1 cellular context compared by ENCODE assay signal in the genomic region with DNA sequence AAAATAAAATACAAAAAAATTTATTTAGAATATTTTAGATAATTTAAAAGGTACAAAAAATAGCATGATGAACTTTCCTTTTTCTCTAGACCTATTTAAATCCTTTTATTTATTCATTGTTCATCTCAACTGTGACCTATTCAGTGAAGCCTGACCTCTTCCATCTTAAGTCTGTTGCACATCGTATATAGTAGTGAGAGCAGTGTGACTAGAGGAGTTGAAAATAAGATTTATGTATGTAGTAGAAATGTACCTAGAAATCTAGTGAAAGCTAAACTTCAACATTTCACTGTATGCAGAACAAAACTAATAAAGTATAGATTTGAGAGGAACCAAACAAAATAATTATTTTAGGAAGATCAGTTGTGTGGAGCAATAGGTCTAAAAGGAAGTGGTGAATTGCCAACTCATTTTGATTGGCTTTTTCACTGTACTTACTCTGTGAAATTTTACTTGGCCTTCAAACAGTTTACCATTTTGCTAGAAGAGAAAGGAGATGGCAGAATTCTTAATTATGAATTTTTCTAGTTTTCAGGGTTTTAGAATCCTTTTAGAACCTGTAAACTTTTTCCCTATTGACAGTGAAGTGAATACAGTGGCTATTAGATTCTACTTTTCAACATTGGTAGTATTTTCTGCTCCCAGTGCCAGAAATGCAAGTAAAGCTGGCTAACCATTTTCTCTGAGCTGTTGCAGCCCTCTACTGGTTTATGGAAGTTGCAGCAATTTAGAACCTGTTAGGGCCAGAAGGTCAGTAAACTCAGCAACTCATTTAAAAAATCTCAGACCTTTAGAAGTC.
TF ChIP-seq lines count a peak whose summit lies in the region.

No MANE protein-coding gene starts in this region.

TF ChIP-seq in GM12878, 131 proteins besides CTCF, POLR2A, EP300 and RAD21:
- TF ChIP-seq ZNF207 (IDR thresholded peaks at IDR 0.05; ENCODE audit: borderline replicate concordance) (no peak), CBFB (IDR thresholded peaks at IDR 0.05; ENCODE audit: low read depth) (no peak), PAX8 (IDR thresholded peaks at IDR 0.05) (no peak), PML (IDR thresholded peaks at IDR 0.05; ENCODE audit: low read length) (0 out of 2 replicates have a peak, but pooled peaks have one; percentile 23), POU2F2 (IDR thresholded peaks at IDR 0.05; ENCODE audit: borderline replicate concordance, low read depth, low read length) (no peak), RCOR1 (conservative IDR thresholded peaks at IDR 0.05; ENCODE audit: low read depth, low read length) (no peak), YY1 (IDR thresholded peaks at IDR 0.05; ENCODE audit: low read depth, low read length) (no peak), RUNX3 (IDR thresholded peaks at IDR 0.05; ENCODE audit: low read length) (0 out of 2 replicates have a peak, but pooled peaks have one; percentile 12), NRF1 (conservative IDR thresholded peaks at IDR 0.05; ENCODE audit: low read depth, low read length) (no peak), CREM (IDR thresholded peaks at IDR 0.05; ENCODE audit: low read depth) (no peak), NBN (IDR thresholded peaks at IDR 0.05) (0 out of 2 replicates have a peak, but pooled peaks have one; percentile 50), NFIC (IDR thresholded peaks at IDR 0.05; ENCODE audit: low read depth, low read length) (0 out of 2 replicates have a peak, but pooled peaks have one; percentile 32), CBX5 (IDR thresholded peaks at IDR 0.05; ENCODE audit: low read depth) (0 out of 2 replicates have a peak, but pooled peaks have one; percentile 34), MTA2 (IDR thresholded peaks at IDR 0.05; ENCODE audit: low read depth) (no peak), BMI1 (IDR thresholded peaks at IDR 0.05; ENCODE audit: borderline replicate concordance) (no peak), SMC3 (IDR thresholded peaks at IDR 0.05; ENCODE audit: borderline replicate concordance, low read length) (peak; percentile 81; the same call in 1 of the 2 replicates), WRNIP1 (IDR thresholded peaks at IDR 0.05; ENCODE audit: borderline replicate concordance, low read depth, low read length) (no peak), CHD2 (IDR thresholded peaks at IDR 0.05; ENCODE audit: borderline replicate concordance, low read depth, low read length) (no peak), NR2F1 (conservative IDR thresholded peaks at IDR 0.05) (peak; percentile 80), HDGF (IDR thresholded peaks at IDR 0.05) (no peak), ZBED1 (IDR thresholded peaks at IDR 0.05; ENCODE audit: borderline replicate concordance) (0 out of 2 replicates have a peak, but pooled peaks have one; percentile 28), GATAD2B (conservative IDR thresholded peaks at IDR 0.05; ENCODE audit: low read depth) (no peak), CREB1 (IDR thresholded peaks at IDR 0.05; ENCODE audit: low read depth) (no peak), TARDBP (IDR thresholded peaks at IDR 0.05; ENCODE audit: borderline replicate concordance) (no peak), IRF4 (IDR thresholded peaks at IDR 0.05; ENCODE audit: low read depth, low read length) (peak; percentile 15; the same call in 1 of the 2 replicates), ZNF274 (IDR thresholded peaks at IDR 0.05; ENCODE audit: insufficient read depth, insufficient read length) (no peak), HDAC2 (IDR thresholded peaks at IDR 0.05) (no peak), SUPT20H (IDR thresholded peaks at IDR 0.05; ENCODE audit: borderline replicate concordance, control insufficient read depth, low read depth, low read length) (no peak), STAT3 (IDR thresholded peaks at IDR 0.05; ENCODE audit: low read depth, low read length) (no peak), ATF7 (IDR thresholded peaks at IDR 0.05; ENCODE audit: low read depth) (no peak), NFXL1 (IDR thresholded peaks at IDR 0.05; ENCODE audit: borderline replicate concordance) (no peak), RB1 (IDR thresholded peaks at IDR 0.05; ENCODE audit: borderline replicate concordance) (no peak), ZZZ3 (IDR thresholded peaks at IDR 0.05; ENCODE audit: control insufficient read depth, insufficient read length, low read depth) (no peak), CEBPB (IDR thresholded peaks at IDR 0.05; ENCODE audit: borderline replicate concordance in 1 of 2, low read depth in 2 of 2, low read length in 2 of 2) (no peak), SMARCA5 (IDR thresholded peaks at IDR 0.05) (0 out of 2 replicates have a peak, but pooled peaks have one; percentile 47), SPI1 (IDR thresholded peaks at IDR 0.05; ENCODE audit: borderline replicate concordance, insufficient read depth, low read depth, low read length) (peak; percentile 23; the same call in 1 of the 2 replicates), FOXM1 (IDR thresholded peaks at IDR 0.05; ENCODE audit: low read depth, low read length) (peak; percentile 24; the same call in 1 of the 2 replicates), SP1 (IDR thresholded peaks at IDR 0.05; ENCODE audit: low read depth, low read length) (no peak)
- TF ChIP-seq, protein P1, sequence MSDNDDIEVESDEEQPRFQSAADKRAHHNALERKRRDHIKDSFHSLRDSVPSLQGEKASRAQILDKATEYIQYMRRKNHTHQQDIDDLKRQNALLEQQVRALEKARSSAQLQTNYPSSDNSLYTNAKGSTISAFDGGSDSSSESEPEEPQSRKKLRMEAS (IDR thresholded peaks at IDR 0.05; ENCODE audit: low read depth, low read length) = no peak
- TF ChIP-seq, protein P2, sequence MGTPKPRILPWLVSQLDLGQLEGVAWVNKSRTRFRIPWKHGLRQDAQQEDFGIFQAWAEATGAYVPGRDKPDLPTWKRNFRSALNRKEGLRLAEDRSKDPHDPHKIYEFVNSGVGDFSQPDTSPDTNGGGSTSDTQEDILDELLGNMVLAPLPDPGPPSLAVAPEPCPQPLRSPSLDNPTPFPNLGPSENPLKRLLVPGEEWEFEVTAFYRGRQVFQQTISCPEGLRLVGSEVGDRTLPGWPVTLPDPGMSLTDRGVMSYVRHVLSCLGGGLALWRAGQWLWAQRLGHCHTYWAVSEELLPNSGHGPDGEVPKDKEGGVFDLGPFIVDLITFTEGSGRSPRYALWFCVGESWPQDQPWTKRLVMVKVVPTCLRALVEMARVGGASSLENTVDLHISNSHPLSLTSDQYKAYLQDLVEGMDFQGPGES (IDR thresholded peaks at IDR 0.05) = no peak
- TF ChIP-seq, protein P3, sequence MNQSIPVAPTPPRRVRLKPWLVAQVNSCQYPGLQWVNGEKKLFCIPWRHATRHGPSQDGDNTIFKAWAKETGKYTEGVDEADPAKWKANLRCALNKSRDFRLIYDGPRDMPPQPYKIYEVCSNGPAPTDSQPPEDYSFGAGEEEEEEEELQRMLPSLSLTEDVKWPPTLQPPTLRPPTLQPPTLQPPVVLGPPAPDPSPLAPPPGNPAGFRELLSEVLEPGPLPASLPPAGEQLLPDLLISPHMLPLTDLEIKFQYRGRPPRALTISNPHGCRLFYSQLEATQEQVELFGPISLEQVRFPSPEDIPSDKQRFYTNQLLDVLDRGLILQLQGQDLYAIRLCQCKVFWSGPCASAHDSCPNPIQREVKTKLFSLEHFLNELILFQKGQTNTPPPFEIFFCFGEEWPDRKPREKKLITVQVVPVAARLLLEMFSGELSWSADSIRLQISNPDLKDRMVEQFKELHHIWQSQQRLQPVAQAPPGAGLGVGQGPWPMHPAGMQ (IDR thresholded peaks at IDR 0.05; ENCODE audit: borderline replicate concordance) = no peak
- TF ChIP-seq, protein P4, sequence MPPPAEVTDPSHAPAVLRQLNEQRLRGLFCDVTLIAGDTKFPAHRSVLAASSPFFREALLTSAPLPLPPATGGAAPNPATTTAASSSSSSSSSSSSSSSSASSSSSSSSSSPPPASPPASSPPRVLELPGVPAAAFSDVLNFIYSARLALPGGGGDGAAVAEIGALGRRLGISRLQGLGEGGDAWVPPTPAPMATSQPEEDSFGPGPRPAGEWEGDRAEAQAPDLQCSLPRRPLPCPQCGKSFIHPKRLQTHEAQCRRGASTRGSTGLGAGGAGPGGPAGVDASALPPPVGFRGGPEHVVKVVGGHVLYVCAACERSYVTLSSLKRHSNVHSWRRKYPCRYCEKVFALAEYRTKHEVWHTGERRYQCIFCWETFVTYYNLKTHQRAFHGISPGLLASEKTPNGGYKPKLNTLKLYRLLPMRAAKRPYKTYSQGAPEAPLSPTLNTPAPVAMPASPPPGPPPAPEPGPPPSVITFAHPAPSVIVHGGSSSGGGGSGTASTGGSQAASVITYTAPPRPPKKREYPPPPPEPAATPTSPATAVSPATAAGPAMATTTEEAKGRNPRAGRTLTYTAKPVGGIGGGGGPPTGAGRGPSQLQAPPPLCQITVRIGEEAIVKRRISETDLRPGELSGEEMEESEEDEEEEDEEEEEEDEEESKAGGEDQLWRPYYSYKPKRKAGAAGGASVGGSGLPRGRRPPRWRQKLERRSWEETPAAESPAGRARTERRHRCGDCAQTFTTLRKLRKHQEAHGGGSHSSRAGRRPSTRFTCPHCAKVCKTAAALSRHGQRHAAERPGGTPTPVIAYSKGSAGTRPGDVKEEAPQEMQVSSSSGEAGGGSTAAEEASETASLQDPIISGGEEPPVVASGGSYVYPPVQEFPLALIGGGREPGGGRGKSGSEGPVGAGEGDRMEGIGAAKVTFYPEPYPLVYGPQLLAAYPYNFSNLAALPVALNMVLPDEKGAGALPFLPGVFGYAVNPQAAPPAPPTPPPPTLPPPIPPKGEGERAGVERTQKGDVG (CRISPR knock-in tag; IDR thresholded peaks at IDR 0.05) = no peak
- TF ChIP-seq, protein P5, sequence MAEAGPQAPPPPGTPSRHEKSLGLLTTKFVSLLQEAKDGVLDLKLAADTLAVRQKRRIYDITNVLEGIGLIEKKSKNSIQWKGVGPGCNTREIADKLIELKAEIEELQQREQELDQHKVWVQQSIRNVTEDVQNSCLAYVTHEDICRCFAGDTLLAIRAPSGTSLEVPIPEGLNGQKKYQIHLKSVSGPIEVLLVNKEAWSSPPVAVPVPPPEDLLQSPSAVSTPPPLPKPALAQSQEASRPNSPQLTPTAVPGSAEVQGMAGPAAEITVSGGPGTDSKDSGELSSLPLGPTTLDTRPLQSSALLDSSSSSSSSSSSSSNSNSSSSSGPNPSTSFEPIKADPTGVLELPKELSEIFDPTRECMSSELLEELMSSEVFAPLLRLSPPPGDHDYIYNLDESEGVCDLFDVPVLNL (IDR thresholded peaks at IDR 0.05; ENCODE audit: low read depth, low read length) = no peak
- TF ChIP-seq, protein P6, sequence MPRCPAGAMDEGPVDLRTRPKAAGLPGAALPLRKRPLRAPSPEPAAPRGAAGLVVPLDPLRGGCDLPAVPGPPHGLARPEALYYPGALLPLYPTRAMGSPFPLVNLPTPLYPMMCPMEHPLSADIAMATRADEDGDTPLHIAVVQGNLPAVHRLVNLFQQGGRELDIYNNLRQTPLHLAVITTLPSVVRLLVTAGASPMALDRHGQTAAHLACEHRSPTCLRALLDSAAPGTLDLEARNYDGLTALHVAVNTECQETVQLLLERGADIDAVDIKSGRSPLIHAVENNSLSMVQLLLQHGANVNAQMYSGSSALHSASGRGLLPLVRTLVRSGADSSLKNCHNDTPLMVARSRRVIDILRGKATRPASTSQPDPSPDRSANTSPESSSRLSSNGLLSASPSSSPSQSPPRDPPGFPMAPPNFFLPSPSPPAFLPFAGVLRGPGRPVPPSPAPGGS (IDR thresholded peaks at IDR 0.05; ENCODE audit: borderline replicate concordance, insufficient read depth, low read depth, low read length, poor library complexity, severe bottlenecking) = no peak
- TF ChIP-seq, protein P7, sequence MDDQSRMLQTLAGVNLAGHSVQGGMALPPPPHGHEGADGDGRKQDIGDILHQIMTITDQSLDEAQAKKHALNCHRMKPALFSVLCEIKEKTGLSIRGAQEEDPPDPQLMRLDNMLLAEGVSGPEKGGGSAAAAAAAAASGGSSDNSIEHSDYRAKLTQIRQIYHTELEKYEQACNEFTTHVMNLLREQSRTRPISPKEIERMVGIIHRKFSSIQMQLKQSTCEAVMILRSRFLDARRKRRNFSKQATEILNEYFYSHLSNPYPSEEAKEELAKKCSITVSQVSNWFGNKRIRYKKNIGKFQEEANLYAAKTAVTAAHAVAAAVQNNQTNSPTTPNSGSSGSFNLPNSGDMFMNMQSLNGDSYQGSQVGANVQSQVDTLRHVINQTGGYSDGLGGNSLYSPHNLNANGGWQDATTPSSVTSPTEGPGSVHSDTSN (IDR thresholded peaks at IDR 0.05; ENCODE audit: insufficient replicate concordance, low read depth, low read length) = no peak
- TF ChIP-seq, protein P8, sequence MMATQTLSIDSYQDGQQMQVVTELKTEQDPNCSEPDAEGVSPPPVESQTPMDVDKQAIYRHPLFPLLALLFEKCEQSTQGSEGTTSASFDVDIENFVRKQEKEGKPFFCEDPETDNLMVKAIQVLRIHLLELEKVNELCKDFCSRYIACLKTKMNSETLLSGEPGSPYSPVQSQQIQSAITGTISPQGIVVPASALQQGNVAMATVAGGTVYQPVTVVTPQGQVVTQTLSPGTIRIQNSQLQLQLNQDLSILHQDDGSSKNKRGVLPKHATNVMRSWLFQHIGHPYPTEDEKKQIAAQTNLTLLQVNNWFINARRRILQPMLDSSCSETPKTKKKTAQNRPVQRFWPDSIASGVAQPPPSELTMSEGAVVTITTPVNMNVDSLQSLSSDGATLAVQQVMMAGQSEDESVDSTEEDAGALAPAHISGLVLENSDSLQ (IDR thresholded peaks at IDR 0.05) = no peak
